Comparison of ENCODE assay signal across 1 cellular context in the genomic region with DNA sequence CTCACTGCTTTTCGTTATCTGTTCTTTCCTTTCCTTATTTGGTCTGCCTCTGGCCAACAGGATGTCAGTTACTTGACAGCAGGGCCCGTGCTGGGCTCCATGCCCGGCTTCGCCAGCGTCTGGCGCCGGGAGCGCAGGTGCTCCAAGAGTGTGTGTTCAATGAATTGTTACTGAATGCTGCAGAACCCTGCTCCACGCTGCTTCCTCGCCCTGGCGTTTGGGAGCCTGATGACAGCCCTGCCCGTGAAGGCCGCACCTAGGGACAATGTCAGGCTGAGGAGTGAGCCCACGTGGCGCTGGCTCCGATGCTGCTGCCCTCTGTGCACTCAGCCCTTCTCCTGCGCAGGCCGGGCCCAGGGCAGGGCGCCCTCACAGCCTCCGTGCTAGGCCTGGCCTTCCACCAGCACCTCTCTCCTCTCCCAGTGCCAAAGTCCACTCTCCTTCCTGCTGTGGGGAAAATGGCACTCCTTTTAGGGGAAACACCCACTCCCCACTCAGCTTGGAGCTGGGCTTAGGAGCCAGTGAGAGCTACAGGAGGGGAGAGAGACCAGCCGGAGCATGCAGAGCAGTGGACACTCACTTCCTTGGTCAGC.
A peak's percentile ranks its signal among the peaks of the same experiment; 100 is the strongest.
TF ChIP-seq lines count a peak whose summit lies in the region.

No MANE protein-coding gene starts in this region.

TF ChIP-seq in HepG2, 621 proteins besides CTCF, POLR2A, EP300 and RAD21 (continued from another document and continues in another):
- TF ChIP-seq, protein P1, sequence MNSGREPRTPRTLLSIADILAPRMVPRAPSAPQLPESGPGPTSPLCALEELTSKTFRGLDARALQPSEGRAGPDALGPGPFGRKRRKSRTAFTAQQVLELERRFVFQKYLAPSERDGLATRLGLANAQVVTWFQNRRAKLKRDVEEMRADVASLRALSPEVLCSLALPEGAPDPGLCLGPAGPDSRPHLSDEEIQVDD (CRISPR knock-in tag; IDR thresholded peaks at IDR 0.05; ENCODE audit: borderline replicate concordance), result peak; percentile 19; the same call in 1 of the 2 replicates
- TF ChIP-seq, protein P2, sequence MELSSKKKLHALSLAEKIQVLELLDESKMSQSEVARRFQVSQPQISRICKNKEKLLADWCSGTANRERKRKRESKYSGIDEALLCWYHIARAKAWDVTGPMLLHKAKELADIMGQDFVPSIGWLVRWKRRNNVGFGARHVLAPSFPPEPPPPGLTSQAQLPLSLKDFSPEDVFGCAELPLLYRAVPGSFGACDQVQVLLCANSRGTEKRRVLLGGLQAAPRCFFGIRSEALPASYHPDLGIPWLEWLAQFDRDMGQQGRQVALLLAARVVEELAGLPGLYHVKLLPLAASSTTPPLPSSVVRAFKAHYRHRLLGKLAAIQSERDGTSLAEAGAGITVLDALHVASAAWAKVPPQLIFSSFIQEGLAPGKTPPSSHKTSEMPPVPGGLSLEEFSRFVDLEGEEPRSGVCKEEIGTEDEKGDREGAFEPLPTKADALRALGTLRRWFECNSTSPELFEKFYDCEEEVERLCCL (CRISPR knock-in tag; IDR thresholded peaks at IDR 0.05; ENCODE audit: borderline replicate concordance), result no peak
- TF ChIP-seq, protein P3, sequence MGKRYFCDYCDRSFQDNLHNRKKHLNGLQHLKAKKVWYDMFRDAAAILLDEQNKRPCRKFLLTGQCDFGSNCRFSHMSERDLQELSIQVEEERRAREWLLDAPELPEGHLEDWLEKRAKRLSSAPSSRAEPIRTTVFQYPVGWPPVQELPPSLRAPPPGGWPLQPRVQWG (CRISPR knock-in tag; IDR thresholded peaks at IDR 0.05; ENCODE audit: borderline replicate concordance, low read depth), result no peak
- TF ChIP-seq ONECUT2 (CRISPR knock-in tag; IDR thresholded peaks at IDR 0.05) (no peak), SOX6 (IDR thresholded peaks at IDR 0.05) (no peak), SOX6 (CRISPR knock-in tag; IDR thresholded peaks at IDR 0.05) (no peak), FOXP1 (IDR thresholded peaks at IDR 0.05) (no peak), FOXP1 (CRISPR knock-in tag; IDR thresholded peaks at IDR 0.05) (no peak), AGO2 (optimal IDR thresholded peaks at IDR 0.05; ENCODE audit: low read depth, low read length) (no peak), CCAR2 (optimal IDR thresholded peaks at IDR 0.05; ENCODE audit: low read depth, low read length) (no peak), HES4 (CRISPR knock-in tag; IDR thresholded peaks at IDR 0.05; ENCODE audit: borderline replicate concordance) (no peak), HNF4G (IDR thresholded peaks at IDR 0.05; ENCODE audit: borderline replicate concordance, low read depth, low read length) (no peak), HNF4G (CRISPR knock-in tag; IDR thresholded peaks at IDR 0.05; ENCODE audit: borderline replicate concordance, low read depth) (no peak), TBX2 (CRISPR knock-in tag; IDR thresholded peaks at IDR 0.05; ENCODE audit: borderline replicate concordance) (peak; percentile 42; the same call in 1 of the 2 replicates), HNRNPUL1 (IDR thresholded peaks at IDR 0.05; ENCODE audit: low read depth, low read length) (no peak), ZNF749 (CRISPR knock-in tag; IDR thresholded peaks at IDR 0.05; ENCODE audit: borderline replicate concordance) (no peak), ZNF792 (CRISPR knock-in tag; IDR thresholded peaks at IDR 0.05) (no peak), RFXAP (CRISPR knock-in tag; IDR thresholded peaks at IDR 0.05; ENCODE audit: borderline replicate concordance) (no peak), CSRNP1 (CRISPR knock-in tag; IDR thresholded peaks at IDR 0.05) (no peak), DR1 (CRISPR knock-in tag; IDR thresholded peaks at IDR 0.05) (no peak), ZNF850 (CRISPR knock-in tag; conservative IDR thresholded peaks at IDR 0.05) (no peak), ZSCAN25 (CRISPR knock-in tag; IDR thresholded peaks at IDR 0.05) (no peak), CBX5 (CRISPR knock-in tag; IDR thresholded peaks at IDR 0.05; ENCODE audit: borderline replicate concordance) (no peak), MXD1 (CRISPR knock-in tag; IDR thresholded peaks at IDR 0.05) (no peak), ELF3 (CRISPR knock-in tag; IDR thresholded peaks at IDR 0.05) (peak; percentile 50; the same call in 1 of the 2 replicates), ZNF260 (CRISPR knock-in tag; IDR thresholded peaks at IDR 0.05; ENCODE audit: borderline replicate concordance, low read depth) (no peak), STAG1 (CRISPR knock-in tag; IDR thresholded peaks at IDR 0.05) (no peak), RCOR2 (CRISPR knock-in tag; IDR thresholded peaks at IDR 0.05) (no peak), WIZ (CRISPR knock-in tag; IDR thresholded peaks at IDR 0.05) (no peak), TAF1 (CRISPR knock-in tag; IDR thresholded peaks at IDR 0.05) (0 out of 2 replicates have a peak, but pooled peaks have one; percentile 17), LRRFIP1 (CRISPR knock-in tag; conservative IDR thresholded peaks at IDR 0.05) (no peak), ZKSCAN8 (CRISPR knock-in tag; IDR thresholded peaks at IDR 0.05; ENCODE audit: borderline replicate concordance) (no peak), FOXA3 (CRISPR knock-in tag; IDR thresholded peaks at IDR 0.05) (no peak), YEATS4 (CRISPR knock-in tag; IDR thresholded peaks at IDR 0.05; ENCODE audit: borderline replicate concordance) (no peak), MXI1 (IDR thresholded peaks at IDR 0.05; ENCODE audit: borderline replicate concordance, low read depth, low read length) (no peak), GATAD1 (CRISPR knock-in tag; IDR thresholded peaks at IDR 0.05) (no peak)
- TF ChIP-seq, protein P4, sequence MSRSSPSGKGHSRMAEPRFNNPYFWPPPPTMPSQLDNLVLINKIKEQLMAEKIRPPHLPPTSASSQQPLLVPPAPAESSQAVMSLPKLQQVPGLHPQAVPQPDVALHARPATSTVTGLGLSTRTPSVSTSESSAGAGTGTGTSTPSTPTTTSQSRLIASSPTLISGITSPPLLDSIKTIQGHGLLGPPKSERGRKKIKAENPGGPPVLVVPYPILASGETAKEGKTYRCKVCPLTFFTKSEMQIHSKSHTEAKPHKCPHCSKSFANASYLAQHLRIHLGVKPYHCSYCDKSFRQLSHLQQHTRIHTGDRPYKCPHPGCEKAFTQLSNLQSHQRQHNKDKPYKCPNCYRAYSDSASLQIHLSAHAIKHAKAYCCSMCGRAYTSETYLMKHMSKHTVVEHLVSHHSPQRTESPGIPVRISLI (CRISPR knock-in tag; IDR thresholded peaks at IDR 0.05; ENCODE audit: borderline replicate concordance), result no peak
- TF ChIP-seq, protein P5, sequence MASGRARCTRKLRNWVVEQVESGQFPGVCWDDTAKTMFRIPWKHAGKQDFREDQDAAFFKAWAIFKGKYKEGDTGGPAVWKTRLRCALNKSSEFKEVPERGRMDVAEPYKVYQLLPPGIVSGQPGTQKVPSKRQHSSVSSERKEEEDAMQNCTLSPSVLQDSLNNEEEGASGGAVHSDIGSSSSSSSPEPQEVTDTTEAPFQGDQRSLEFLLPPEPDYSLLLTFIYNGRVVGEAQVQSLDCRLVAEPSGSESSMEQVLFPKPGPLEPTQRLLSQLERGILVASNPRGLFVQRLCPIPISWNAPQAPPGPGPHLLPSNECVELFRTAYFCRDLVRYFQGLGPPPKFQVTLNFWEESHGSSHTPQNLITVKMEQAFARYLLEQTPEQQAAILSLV (CRISPR knock-in tag; IDR thresholded peaks at IDR 0.05; ENCODE audit: borderline replicate concordance), result no peak
- TF ChIP-seq, protein P6, sequence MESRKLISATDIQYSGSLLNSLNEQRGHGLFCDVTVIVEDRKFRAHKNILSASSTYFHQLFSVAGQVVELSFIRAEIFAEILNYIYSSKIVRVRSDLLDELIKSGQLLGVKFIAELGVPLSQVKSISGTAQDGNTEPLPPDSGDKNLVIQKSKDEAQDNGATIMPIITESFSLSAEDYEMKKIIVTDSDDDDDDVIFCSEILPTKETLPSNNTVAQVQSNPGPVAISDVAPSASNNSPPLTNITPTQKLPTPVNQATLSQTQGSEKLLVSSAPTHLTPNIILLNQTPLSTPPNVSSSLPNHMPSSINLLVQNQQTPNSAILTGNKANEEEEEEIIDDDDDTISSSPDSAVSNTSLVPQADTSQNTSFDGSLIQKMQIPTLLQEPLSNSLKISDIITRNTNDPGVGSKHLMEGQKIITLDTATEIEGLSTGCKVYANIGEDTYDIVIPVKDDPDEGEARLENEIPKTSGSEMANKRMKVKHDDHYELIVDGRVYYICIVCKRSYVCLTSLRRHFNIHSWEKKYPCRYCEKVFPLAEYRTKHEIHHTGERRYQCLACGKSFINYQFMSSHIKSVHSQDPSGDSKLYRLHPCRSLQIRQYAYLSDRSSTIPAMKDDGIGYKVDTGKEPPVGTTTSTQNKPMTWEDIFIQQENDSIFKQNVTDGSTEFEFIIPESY (CRISPR knock-in tag; IDR thresholded peaks at IDR 0.05), result no peak
- TF ChIP-seq, protein P7, sequence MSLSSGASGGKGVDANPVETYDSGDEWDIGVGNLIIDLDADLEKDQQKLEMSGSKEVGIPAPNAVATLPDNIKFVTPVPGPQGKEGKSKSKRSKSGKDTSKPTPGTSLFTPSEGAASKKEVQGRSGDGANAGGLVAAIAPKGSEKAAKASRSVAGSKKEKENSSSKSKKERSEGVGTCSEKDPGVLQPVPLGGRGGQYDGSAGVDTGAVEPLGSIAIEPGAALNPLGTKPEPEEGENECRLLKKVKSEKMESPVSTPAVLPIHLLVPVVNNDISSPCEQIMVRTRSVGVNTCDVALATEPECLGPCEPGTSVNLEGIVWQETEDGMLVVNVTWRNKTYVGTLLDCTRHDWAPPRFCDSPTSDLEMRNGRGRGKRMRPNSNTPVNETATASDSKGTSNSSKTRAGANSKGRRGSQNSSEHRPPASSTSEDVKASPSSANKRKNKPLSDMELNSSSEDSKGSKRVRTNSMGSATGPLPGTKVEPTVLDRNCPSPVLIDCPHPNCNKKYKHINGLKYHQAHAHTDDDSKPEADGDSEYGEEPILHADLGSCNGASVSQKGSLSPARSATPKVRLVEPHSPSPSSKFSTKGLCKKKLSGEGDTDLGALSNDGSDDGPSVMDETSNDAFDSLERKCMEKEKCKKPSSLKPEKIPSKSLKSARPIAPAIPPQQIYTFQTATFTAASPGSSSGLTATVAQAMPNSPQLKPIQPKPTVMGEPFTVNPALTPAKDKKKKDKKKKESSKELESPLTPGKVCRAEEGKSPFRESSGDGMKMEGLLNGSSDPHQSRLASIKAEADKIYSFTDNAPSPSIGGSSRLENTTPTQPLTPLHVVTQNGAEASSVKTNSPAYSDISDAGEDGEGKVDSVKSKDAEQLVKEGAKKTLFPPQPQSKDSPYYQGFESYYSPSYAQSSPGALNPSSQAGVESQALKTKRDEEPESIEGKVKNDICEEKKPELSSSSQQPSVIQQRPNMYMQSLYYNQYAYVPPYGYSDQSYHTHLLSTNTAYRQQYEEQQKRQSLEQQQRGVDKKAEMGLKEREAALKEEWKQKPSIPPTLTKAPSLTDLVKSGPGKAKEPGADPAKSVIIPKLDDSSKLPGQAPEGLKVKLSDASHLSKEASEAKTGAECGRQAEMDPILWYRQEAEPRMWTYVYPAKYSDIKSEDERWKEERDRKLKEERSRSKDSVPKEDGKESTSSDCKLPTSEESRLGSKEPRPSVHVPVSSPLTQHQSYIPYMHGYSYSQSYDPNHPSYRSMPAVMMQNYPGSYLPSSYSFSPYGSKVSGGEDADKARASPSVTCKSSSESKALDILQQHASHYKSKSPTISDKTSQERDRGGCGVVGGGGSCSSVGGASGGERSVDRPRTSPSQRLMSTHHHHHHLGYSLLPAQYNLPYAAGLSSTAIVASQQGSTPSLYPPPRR (CRISPR knock-in tag; IDR thresholded peaks at IDR 0.05; ENCODE audit: borderline replicate concordance), result no peak
